Comparison of ENCODE assay signal across 19 cellular contexts in genomic region chr1:177354247-177354646, GRCh38.
"Had no signal": no experiment of that assay in that cellular context is flagged by ENCODE, and none has a peak within 500 bp of the region (broad histone marks: within the 10 kb centered on the region; RNA-seq: fewer than 3 reads in every experiment).

No MANE protein-coding gene starts in this region.

- H3K4me3 ChIP-seq: esophagus muscularis mucosa, gastroesophageal sphincter, left ventricle myocardium inferior, lung, mucosa of descending colon, skin epidermis, stomach had no signal

- H3K36me3 ChIP-seq: esophagus muscularis mucosa, gastroesophageal sphincter, left ventricle myocardium inferior, neutrophil, stomach had no signal

- H3K9me3 ChIP-seq: esophagus muscularis mucosa, gastroesophageal sphincter, left ventricle myocardium inferior, mucosa of descending colon, neutrophil, stomach had no signal

- H3K27ac Mint-ChIP-seq: naive thymus-derived CD8-positive, alpha-beta T cell; type B pancreatic cell had no signal

- H3K9me3 Mint-ChIP-seq: type B pancreatic cell had no signal

- DNase-seq: effector memory CD4-positive, alpha-beta T cell; glutamatergic neuron; left cardiac atrium; left ventricle myocardium inferior; mucosa of descending colon; naive thymus-derived CD8-positive, alpha-beta T cell; posterior cingulate gyrus; stimulated activated CD4-positive, alpha-beta T cell treated with anti-CD3 and anti-CD28 coated beads, Interleukin-12 subunit alpha, Interleukin-12 subunit beta, amount 100 ng/mL, for 4 hours; stimulated activated naive CD4-positive, alpha-beta T cell; stomach; substantia nigra had no signal

- H3K36me3 Mint-ChIP-seq: naive thymus-derived CD8-positive, alpha-beta T cell; type B pancreatic cell had no signal

- H3K4me1 Mint-ChIP-seq: naive thymus-derived CD8-positive, alpha-beta T cell had no signal

- H3K27me3 ChIP-seq: esophagus muscularis mucosa, gastroesophageal sphincter, neutrophil, stomach had no signal

- H3K27ac ChIP-seq: epithelial cell of prostate, esophagus muscularis mucosa, gastroesophageal sphincter, left ventricle myocardium inferior, neutrophil, skin epidermis, stomach had no signal

- ATAC-seq: gastroesophageal sphincter; left cardiac atrium; mucosa of descending colon; naive thymus-derived CD8-positive, alpha-beta T cell; sciatic nerve had no signal

- H3K4me1 ChIP-seq: esophagus muscularis mucosa, gastroesophageal sphincter, left ventricle myocardium inferior had no signal

- H3K4me3 Mint-ChIP-seq: naive thymus-derived CD8-positive, alpha-beta T cell; type B pancreatic cell had no signal
